Comparison of ENCODE assay signal across 8 cellular contexts in the genomic region with DNA sequence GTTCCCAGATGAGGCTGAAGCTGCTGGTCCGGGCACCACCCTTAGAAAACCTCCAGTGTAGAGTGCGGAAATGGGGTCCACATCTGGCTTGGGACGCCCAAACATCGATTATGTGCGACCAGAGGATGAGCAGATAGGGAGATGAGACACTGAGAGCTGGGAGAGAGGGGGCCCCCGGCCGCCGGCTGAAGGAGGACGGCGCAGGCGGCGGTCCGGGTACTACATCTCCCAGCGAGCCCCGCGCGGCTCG. TPM values are rescaled to one million over a fixed set of nuclear protein-coding genes. Genes with fewer than 3 reads are reported as not detected.
DNase-seq lines count a peak whose midpoint lies in the region; ATAC-seq and TF ChIP-seq lines count a peak whose summit lies in the region.

No MANE protein-coding gene starts in this region.

- H3K9me3 Mint-ChIP-seq in CD14-positive monocyte (peaks cover 0 to under 1% (median 0%) of the 10 kb centered on the region in 7 donors), memory B cell (no peaks in the 10 kb centered on the region)

- DNase-seq in CD14-positive monocyte (ENCODE audit: low spot score) = no peak
- peak; percentile 8 for DNase-seq in brain pericyte (ENCODE audit: low read depth, low spot score)
- no peak for DNase-seq in memory B cell (ENCODE audit: low spot score in 2 of 2)
- no peak for DNase-seq in HuH-7 (ENCODE audit: low spot score)
- DNase-seq in NCI-H1694 (lab: John Stamatoyannopoulos, UW) = no peak
- no peak for DNase-seq in NCI-H2196 treated with DMSO at 0.1 percent for 48 hours (lab: John Stamatoyannopoulos, UW; ENCODE audit: unreplicated experiment)

- under 1% methylated on average over 18 of the region's 18 CpGs for WGBS in urinary bladder

- H3K27ac Mint-ChIP-seq in CD14-positive monocyte (peak overlapping the region in 3 of 7 donors; percentile 21 to 71 (median 71)), memory B cell (peak overlapping the region; percentile 53)

- TF ChIP-seq CTCF in CD14-positive monocyte (IDR thresholded peaks at IDR 0.05) = no peak

- no peak overlapping the region for H3K27ac ChIP-seq in urinary bladder (ENCODE audit: low read depth)

- H3K4me1 ChIP-seq in urinary bladder (ENCODE audit: insufficient read depth) = peaks cover 5% of the 10 kb centered on the region

- peaks cover 34 to 44% (median 34%) of the 10 kb centered on the region in 3 donors for H3K27me3 Mint-ChIP-seq in CD14-positive monocyte (ENCODE audit: low read depth in 3 of 3)
- H3K27me3 Mint-ChIP-seq in memory B cell = peaks cover 13% of the 10 kb centered on the region

- H3K4me1 Mint-ChIP-seq in CD14-positive monocyte (peaks cover 13% of the 10 kb centered on the region), memory B cell (peaks cover 6% of the 10 kb centered on the region)

- intact Hi-C loops in CD14-positive monocyte (cut with micrococcal nuclease) = loop anchor here in 1 of 2 donors (5.0 kb wide), 1 partner anchor 63 kb away; no protein-coding TSS in a partner anchor

- H3K4me3 Mint-ChIP-seq in CD14-positive monocyte (peak overlapping the region; percentile 89 to 96), memory B cell (peak overlapping the region; percentile 96)

- ATAC-seq in HG03159 (IDR thresholded peaks at IDR 0.05; ENCODE audit: unreplicated experiment) = peak; percentile 33
- ATAC-seq in memory B cell (ENCODE audit: low read depth) = no peak

- H3K36me3 ChIP-seq in urinary bladder (ENCODE audit: insufficient read depth) = no peaks in the 10 kb centered on the region

- peak overlapping the region; percentile 52 for H3K4me3 ChIP-seq in urinary bladder (ENCODE audit: low read depth, low read length)

- H3K36me3 Mint-ChIP-seq in CD14-positive monocyte (no peaks in the 10 kb centered on the region), memory B cell (no peaks in the 10 kb centered on the region)

RNA-seq across cellular contexts. Expression of a gene that starts 0.2 kb away (rescaled TPM):
- polyA plus RNA-seq in CD14-positive monocyte (10 to 100 TPM; 36.0 to 50.5 TPM), urinary bladder (9.8 TPM)
- 23.5 TPM for total RNA-seq in urinary bladder

RNA-seq across cellular contexts. Expression of a gene that starts 31.3 kb away (rescaled TPM):
- polyA plus RNA-seq in CD14-positive monocyte (10 to 100 TPM; 13.1 to 15.4 TPM), urinary bladder (17.5 TPM)
- 51.9 TPM for total RNA-seq in urinary bladder
